In the genomic region with DNA sequence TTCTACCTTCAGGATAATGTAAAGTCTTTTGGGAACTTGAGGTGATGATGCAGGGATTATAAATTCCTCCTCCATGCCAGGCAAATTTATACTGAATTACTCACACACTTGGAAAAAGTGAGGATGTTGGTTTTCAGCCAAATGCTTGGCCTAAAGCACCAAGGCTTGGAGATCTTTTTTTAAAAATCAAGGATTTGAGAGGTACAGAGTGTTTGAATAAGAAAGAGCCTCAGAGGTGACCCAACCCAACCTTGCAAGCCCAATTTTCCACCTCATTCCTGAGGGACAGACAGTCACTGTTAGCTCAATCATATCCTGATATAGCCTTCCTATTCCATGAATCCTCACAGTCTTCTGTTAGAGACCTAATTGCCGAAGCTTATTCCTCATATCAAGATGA, we compare ENCODE assay signal across 1 cellular context.
TF ChIP-seq lines count a peak whose summit lies in the region.

No MANE protein-coding gene starts in this region.

TF ChIP-seq in HCT116, 20 proteins besides CTCF, POLR2A, EP300 and RAD21:
- TF ChIP-seq EZH2phosphoT487 (IDR thresholded peaks at IDR 0.05; ENCODE audit: borderline replicate concordance) (no peak), FOSL1 (IDR thresholded peaks at IDR 0.05; ENCODE audit: low read depth) (0 out of 2 replicates have a peak, but pooled peaks have one; percentile 9)
